In the genomic region with DNA sequence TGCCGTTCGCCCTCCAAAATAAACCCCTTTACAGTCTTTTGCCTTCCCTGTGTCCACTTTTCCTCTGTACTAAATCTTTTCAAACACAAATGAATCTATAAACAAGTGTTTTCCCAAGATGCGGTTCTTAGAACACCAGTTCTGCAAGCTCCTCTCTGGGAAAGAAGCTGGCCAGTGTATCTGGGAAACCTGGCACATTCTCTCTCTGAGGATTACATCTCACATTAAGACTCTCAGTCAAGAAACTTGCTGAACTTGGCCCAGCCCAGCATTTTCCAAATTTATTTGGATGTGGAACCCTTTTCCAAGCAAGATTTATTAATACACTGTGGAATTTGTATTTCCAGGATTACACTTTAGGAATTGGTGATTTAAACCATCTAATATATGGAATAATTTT, we compare ENCODE assay signal across 19 cellular contexts.
A peak's percentile ranks its signal among the peaks of the same experiment; 100 is the strongest.
DNase-seq lines count a peak whose midpoint lies in the region; ATAC-seq and TF ChIP-seq lines count a peak whose summit lies in the region.
"Had no signal": no experiment of that assay in that cellular context is flagged by ENCODE, and none has a peak within 500 bp of the region (broad histone marks: within the 10 kb centered on the region; RNA-seq: fewer than 3 reads in every experiment).

No MANE protein-coding gene starts in this region.

- H3K27me3 Mint-ChIP-seq in natural killer cell (ENCODE audit: low read depth in 2 of 2): peaks cover 0 to 12% of the 10 kb centered on the region in 2 donors
- H3K27me3 Mint-ChIP-seq in natural killer cell treated with Interleukin-12 subunit alpha and Interleukin-12 subunit beta and Interleukin-15 and Interleukin-18, amount 100 ng/mL, for 72 hours: peaks cover 7 to 13% of the 10 kb centered on the region in 2 donors

- no peaks in the 10 kb centered on the region for H3K9me3 ChIP-seq in OCI-LY3 (ENCODE audit: insufficient read depth, low read length)

- H3K9ac ChIP-seq in OCI-LY3 (ENCODE audit: low read length): no peak overlapping the region; the same call in 1 of the 2 replicates

- H3K4me2 ChIP-seq in OCI-LY3 (ENCODE audit: low read length): peak overlapping the region; percentile 75

- no peaks in the 10 kb centered on the region for H3K79me2 ChIP-seq in OCI-LY3 (ENCODE audit: low read length)

- no peaks in the 10 kb centered on the region for H3K36me3 Mint-ChIP-seq in natural killer cell
- H3K36me3 Mint-ChIP-seq in natural killer cell treated with Interleukin-12 subunit alpha and Interleukin-12 subunit beta and Interleukin-15 and Interleukin-18, amount 100 ng/mL, for 72 hours: no peaks in the 10 kb centered on the region
- H3K36me3 Mint-ChIP-seq: CD14-positive monocyte had no signal

- no peak for TF ChIP-seq CTCF in natural killer cell (IDR thresholded peaks at IDR 0.05)
- TF ChIP-seq CTCF in OCI-LY3 (IDR thresholded peaks at IDR 0.05; ENCODE audit: low read depth, low read length): no peak

- no peak overlapping the region for H3K4me3 ChIP-seq in OCI-LY3 (ENCODE audit: low read length)
- H3K4me3 ChIP-seq: GM12878 had no signal

- H3K4me1 ChIP-seq in OCI-LY3 (ENCODE audit: low read length): peaks cover 70% of the 10 kb centered on the region

- no peak overlapping the region for H2AFZ ChIP-seq in OCI-LY3 (ENCODE audit: low read depth, low read length)

- peak overlapping the region; percentile 55 for H3K4me3 Mint-ChIP-seq in natural killer cell
- no peak overlapping the region for H3K4me3 Mint-ChIP-seq in natural killer cell treated with Interleukin-12 subunit alpha and Interleukin-12 subunit beta and Interleukin-15 and Interleukin-18, amount 100 ng/mL, for 72 hours
- H3K4me3 Mint-ChIP-seq: CD14-positive monocyte had no signal

- H4K20me1 ChIP-seq in OCI-LY3 (ENCODE audit: insufficient read depth, low read length): no peaks in the 10 kb centered on the region

- peaks cover 10% of the 10 kb centered on the region; the same call in 1 of the 2 replicates for H3K27me3 ChIP-seq in OCI-LY3 (ENCODE audit: low read depth, low read length)

- no peaks in the 10 kb centered on the region for H3K9me3 Mint-ChIP-seq in natural killer cell
- no peaks in the 10 kb centered on the region for H3K9me3 Mint-ChIP-seq in natural killer cell treated with Interleukin-12 subunit alpha and Interleukin-12 subunit beta and Interleukin-15 and Interleukin-18, amount 100 ng/mL, for 72 hours

- no peak overlapping the region for H3K27ac Mint-ChIP-seq in natural killer cell
- H3K27ac Mint-ChIP-seq in natural killer cell treated with Interleukin-12 subunit alpha and Interleukin-12 subunit beta and Interleukin-15 and Interleukin-18, amount 100 ng/mL, for 72 hours: no peak overlapping the region

- H3K36me3 ChIP-seq in OCI-LY3 (replicated peaks; ENCODE audit: low read depth, low read length): no peaks in the 10 kb centered on the region

- intact Hi-C loops in natural killer cell (cut with micrococcal nuclease) (no loop called here), posterior vena cava (cut with DNase I) (no loop called here)

- ATAC-seq in natural killer cell (no peak), HG02973 (IDR thresholded peaks at IDR 0.05; ENCODE audit: unreplicated experiment) (no peak)
- no peak for ATAC-seq in natural killer cell treated with Interleukin-12 subunit alpha and Interleukin-12 subunit beta and Interleukin-15 and Interleukin-18, amount 100 ng/mL, for 72 hours
- ATAC-seq: GM12878 had no signal

- H3K4me1 Mint-ChIP-seq in natural killer cell: peaks cover 9 to 16% of the 10 kb centered on the region in 2 donors
- peaks cover 6 to 15% of the 10 kb centered on the region in 2 donors for H3K4me1 Mint-ChIP-seq in natural killer cell treated with Interleukin-12 subunit alpha and Interleukin-12 subunit beta and Interleukin-15 and Interleukin-18, amount 100 ng/mL, for 72 hours (ENCODE audit: low read depth in 2 of 2)

- DNase-seq in natural killer cell: no peak
- DNase-seq in natural killer cell treated with Interleukin-12 subunit alpha and Interleukin-12 subunit beta and Interleukin-15 and Interleukin-18, amount 100 ng/mL, for 72 hours (ENCODE audit: low spot score): no peak
- DNase-seq in medulla oblongata (ENCODE audit: extremely low spot score): peak; percentile 56
- no peak for DNase-seq in posterior vena cava (ENCODE audit: low spot score)
- no peak for DNase-seq in NCI-H2107 treated with DMSO at 0.1 percent for 48 hours (lab: John Stamatoyannopoulos, UW; ENCODE audit: unreplicated experiment)
- DNase-seq in AML-193 (lab: John Stamatoyannopoulos, UW): no peak
- DNase-seq: Calu3, DMS53, EL, GOT3, KBM-7, NCI-H1105 treated with DMSO at 0.1 percent for 48 hours, NCI-H1694 treated with DMSO at 0.1 percent for 48 hours, NCI-H2227 treated with DMSO at 0.1 percent for 48 hours, NCI-H524 had no signal

- peak overlapping the region; percentile 81 for H3K27ac ChIP-seq in OCI-LY3 (ENCODE audit: low read length)
